8 cellular contexts compared by ENCODE assay signal in the genomic region with DNA sequence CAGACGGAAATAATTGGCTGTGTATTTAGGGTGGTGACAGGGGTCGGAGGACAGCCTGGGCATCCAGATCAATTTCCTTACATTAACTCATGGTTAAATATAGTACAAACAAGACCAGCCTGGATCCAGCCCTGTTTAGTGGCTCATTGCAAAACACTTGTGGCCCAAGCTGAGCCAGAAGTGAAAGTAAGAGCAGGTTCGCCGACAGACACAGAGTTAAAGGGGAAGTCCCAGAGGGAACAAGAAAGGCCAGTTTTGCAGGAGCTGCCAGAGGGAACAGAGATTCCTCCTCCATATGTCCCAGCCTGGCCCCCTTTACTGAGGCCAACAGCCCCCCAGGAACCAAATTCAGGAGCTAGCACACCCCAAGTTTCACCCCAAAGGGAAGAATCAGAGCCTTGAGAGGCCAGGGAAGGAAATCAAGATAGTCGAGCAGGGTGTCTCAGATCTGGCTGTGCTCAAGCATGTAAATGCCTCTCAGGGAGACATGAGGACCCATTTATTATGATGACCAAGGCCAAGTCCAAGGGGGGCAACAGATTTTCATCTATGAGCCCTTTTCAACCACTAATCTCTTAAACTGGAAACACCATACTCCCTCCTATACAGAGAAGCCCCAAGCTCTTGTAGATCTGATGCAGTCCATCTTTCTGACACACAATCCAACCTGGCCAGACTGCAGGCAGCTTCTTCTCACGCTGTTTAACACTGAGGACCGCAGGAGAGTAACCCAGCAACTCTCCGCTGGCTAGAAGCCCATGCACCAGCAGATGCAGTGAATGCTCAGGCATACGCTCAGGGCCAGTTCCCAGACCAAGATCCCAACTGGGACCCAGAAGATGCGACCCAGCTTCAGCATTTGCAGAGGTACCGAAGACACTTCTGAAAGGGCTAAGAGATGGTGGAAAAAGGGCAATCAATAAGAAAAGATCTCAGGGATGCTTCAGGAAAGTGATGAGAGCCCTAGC. TPM values are rescaled to one million over a fixed set of nuclear protein-coding genes. Genes with fewer than 3 reads are reported as not detected.
DNase-seq lines count a peak whose midpoint lies in the region; ATAC-seq and TF ChIP-seq lines count a peak whose summit lies in the region.

No MANE protein-coding gene starts in this region.

- intact Hi-C loops in activated CD8-positive, alpha-beta T cell treated with anti-CD3 and anti-CD28 coated beads for 36 hours (cut with micrococcal nuclease) = no loop called here
- intact Hi-C loops in Right ventricle myocardium superior (cut with DNase I) = no loop called here

- no peak for TF ChIP-seq CTCF in activated CD8-positive, alpha-beta T cell treated with anti-CD3 and anti-CD28 coated beads for 36 hours (IDR thresholded peaks at IDR 0.05)

- H3K27ac Mint-ChIP-seq in activated CD8-positive, alpha-beta T cell treated with anti-CD3 and anti-CD28 coated beads for 36 hours = peak overlapping the region; percentile 73

- H3K36me3 Mint-ChIP-seq in activated CD8-positive, alpha-beta T cell treated with anti-CD3 and anti-CD28 coated beads for 36 hours (ENCODE audit: low read depth) = no peaks in the 10 kb centered on the region

- peak; percentile 95 for ATAC-seq in GM21447 (IDR thresholded peaks at IDR 0.05; ENCODE audit: unreplicated experiment)
- peak; percentile 92 for ATAC-seq in activated CD8-positive, alpha-beta T cell treated with anti-CD3 and anti-CD28 coated beads for 36 hours
- ATAC-seq in Right ventricle myocardium superior (ENCODE audit: poor library complexity) = peak; percentile 69

- CTCF ChIA-PET in activated CD8-positive, alpha-beta T cell treated with anti-CD3 and anti-CD28 coated beads for 36 hours (lab: Charles Lee) = interaction anchor here (1.0 to 1.7 kb wide), 3 partner anchors 12 to 139 kb away, joined by 3 to 12 read pairs (median 7); partner anchors contain the start of gene ADCK2

- peaks cover 17% of the 10 kb centered on the region for H3K4me1 Mint-ChIP-seq in activated CD8-positive, alpha-beta T cell treated with anti-CD3 and anti-CD28 coated beads for 36 hours (ENCODE audit: low read depth)

- H3K9me3 Mint-ChIP-seq in activated CD8-positive, alpha-beta T cell treated with anti-CD3 and anti-CD28 coated beads for 36 hours = no peaks in the 10 kb centered on the region

- peaks cover 5% of the 10 kb centered on the region for H3K27me3 Mint-ChIP-seq in activated CD8-positive, alpha-beta T cell treated with anti-CD3 and anti-CD28 coated beads for 36 hours

- DNase-seq in ELF-1 (ENCODE audit: low read depth, low spot score) (peak; percentile 68), Right ventricle myocardium superior (no peak), NCI-H2107 (lab: John Stamatoyannopoulos, UW) (no peak), cerebellar nuclear complex (lab: John Stamatoyannopoulos, UW) (no peak)
- no peak for DNase-seq in Jurkat, Clone E6-1 (ENCODE audit: low read depth, low spot score)
- peak; percentile 66 for DNase-seq in activated CD8-positive, alpha-beta T cell treated with anti-CD3 and anti-CD28 coated beads for 36 hours

- H3K27ac ChIP-seq in skin epidermis = peak overlapping the region in 11 of 21 experiments; percentile 5 to 66 (median 41)

- H3K4me3 Mint-ChIP-seq in activated CD8-positive, alpha-beta T cell treated with anti-CD3 and anti-CD28 coated beads for 36 hours = peak overlapping the region; percentile 68

- POLR2A ChIA-PET in activated CD8-positive, alpha-beta T cell treated with anti-CD3 and anti-CD28 coated beads for 36 hours (lab: Charles Lee) = interaction anchor here (0.9 kb wide), 1 partner anchor 30 kb away, joined by 3 read pairs; no protein-coding TSS in a partner anchor

- H3K4me3 ChIP-seq in Jurkat, Clone E6-1 (ENCODE audit: low read length) = peak overlapping the region; percentile 17; the same call in 1 of the 2 replicates
- H3K4me3 ChIP-seq in skin epidermis = peak overlapping the region in 1 of 7 experiments; percentile 22

RNA-seq across cellular contexts. Expression of gene ADCK2, which starts 15.9 kb away (rescaled TPM):
- polyA plus RNA-seq in Jurkat, Clone E6-1 (2012; ENCODE audit: insufficient read depth, insufficient read length) = 43.3 TPM
- total RNA-seq in activated CD8-positive, alpha-beta T cell treated with anti-CD3 and anti-CD28 coated beads for 36 hours = 10 to 100 TPM; 20.0 to 21.5 TPM
- total RNA-seq in Right ventricle myocardium superior = 9.2 TPM

RNA-seq across cellular contexts. Expression of gene DENND2A, which starts 16.2 kb away (rescaled TPM):
- polyA plus RNA-seq in Jurkat, Clone E6-1 (2012; ENCODE audit: insufficient read depth, insufficient read length) = not detected
- total RNA-seq in activated CD8-positive, alpha-beta T cell treated with anti-CD3 and anti-CD28 coated beads for 36 hours = not detected
- total RNA-seq in Right ventricle myocardium superior = 11.6 TPM

RNA-seq across cellular contexts. Expression of gene NDUFB2, which starts 39.7 kb away (rescaled TPM):
- polyA plus RNA-seq in Jurkat, Clone E6-1 (2012; ENCODE audit: insufficient read depth, insufficient read length) = 246 TPM
- total RNA-seq in activated CD8-positive, alpha-beta T cell treated with anti-CD3 and anti-CD28 coated beads for 36 hours = 100 to 1,000 TPM; 159 to 177 TPM
- total RNA-seq in Right ventricle myocardium superior = 808 TPM

Comparison
In these comparisons a context has a peak if more than half of its experiments do, and no peak if none do; other contexts are left out.
1. DNase-seq: peak in ELF-1 (single experiment) and activated CD8-positive, alpha-beta T cell treated with anti-CD3 and anti-CD28 coated beads for 36 hours (single experiment); none in Jurkat, Clone E6-1 (single experiment), Right ventricle myocardium superior (single experiment), NCI-H2107 (single experiment) and cerebellar nuclear complex (0 of 2).
2. RNA of gene DENND2A, which starts 16.2 kb away (total RNA-seq): 11.6 TPM in Right ventricle myocardium superior (single experiment); not detected in activated CD8-positive, alpha-beta T cell treated with anti-CD3 and anti-CD28 coated beads for 36 hours; every median in the first group is over 10 times any median in the second.
3. Peak in every context shown above with its lines, with median percentiles within 50 percentile points of each other: ATAC-seq.